In the genomic region with DNA sequence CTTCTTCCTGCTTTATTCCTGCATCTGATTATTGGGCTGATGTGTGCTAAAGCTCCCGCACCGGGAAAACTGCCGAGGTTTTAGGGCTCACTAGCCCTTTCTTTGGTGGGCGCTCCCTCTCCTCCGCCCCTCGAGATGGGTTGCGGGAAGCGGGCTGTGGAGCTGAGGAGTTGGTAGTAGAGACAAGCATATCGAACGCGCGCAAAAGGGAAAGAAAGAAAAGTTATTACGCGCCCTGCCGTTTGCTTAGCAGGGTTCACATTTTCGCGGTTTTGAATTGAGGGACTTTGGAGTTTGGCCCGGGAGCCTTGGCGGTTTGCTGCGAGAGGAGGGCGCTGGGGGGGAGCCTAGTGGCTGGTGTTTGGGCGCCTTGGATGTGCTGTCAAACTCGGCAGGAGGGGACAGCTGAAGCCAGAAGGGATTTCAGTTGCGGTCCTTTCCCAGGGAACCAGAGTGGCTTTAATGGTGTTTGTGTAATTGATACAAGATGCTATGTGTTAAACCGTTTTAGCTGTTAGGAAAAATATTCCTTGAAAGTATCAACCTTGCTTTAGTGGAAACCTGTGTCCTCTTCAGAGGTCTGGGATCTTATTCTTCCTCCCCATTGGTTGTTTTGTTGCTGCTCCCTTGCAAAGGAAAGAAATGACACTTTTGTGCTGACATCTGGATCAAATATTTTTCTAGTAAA, we compare ENCODE assay signal across 8 cellular contexts. TPM values are rescaled to one million over a fixed set of nuclear protein-coding genes. Genes with fewer than 3 reads are reported as not detected.
DNase-seq lines count a peak whose midpoint lies in the region; ATAC-seq, FAIRE-seq and TF ChIP-seq lines count a peak whose summit lies in the region.

No MANE protein-coding gene starts in this region.

- H3K27me3 ChIP-seq in HUES6 (ENCODE audit: control insufficient read depth, insufficient read depth, low read length) (peaks cover 6% of the 10 kb centered on the region), pancreas (no peaks in the 10 kb centered on the region)

- H3K9me3 Mint-ChIP-seq in activated naive CD8-positive, alpha-beta T cell treated with anti-CD3 and anti-CD28 coated beads for 36 hours = no peaks in the 10 kb centered on the region

- no peaks in the 10 kb centered on the region for H3K36me3 Mint-ChIP-seq in activated naive CD8-positive, alpha-beta T cell treated with anti-CD3 and anti-CD28 coated beads for 36 hours

- H3K4me1 Mint-ChIP-seq in activated naive CD8-positive, alpha-beta T cell treated with anti-CD3 and anti-CD28 coated beads for 36 hours = peaks cover 6% of the 10 kb centered on the region

- peak overlapping the region; percentile 82 for H3K4me3 Mint-ChIP-seq in activated naive CD8-positive, alpha-beta T cell treated with anti-CD3 and anti-CD28 coated beads for 36 hours

- no peak overlapping the region for H3K27ac Mint-ChIP-seq in activated naive CD8-positive, alpha-beta T cell treated with anti-CD3 and anti-CD28 coated beads for 36 hours

- TF ChIP-seq CTCF in pancreas (IDR thresholded peaks at IDR 0.05) = no peak

- peak; percentile 6 to 17 for ATAC-seq in left cardiac atrium
- ATAC-seq in pancreas = peak in 3 of 4 donors; percentile 3 to 19 (median 16)
- ATAC-seq in GM18870 (IDR thresholded peaks at IDR 0.05; ENCODE audit: unreplicated experiment) = no peak
- ATAC-seq in GM18867 (IDR thresholded peaks at IDR 0.05; ENCODE audit: unreplicated experiment) = no peak
- ATAC-seq in HG03135 (IDR thresholded peaks at IDR 0.05; ENCODE audit: unreplicated experiment) = no peak

- H3K27ac ChIP-seq in HUES6 (ENCODE audit: low read depth, low read length) (no peak overlapping the region), pancreas (peak overlapping the region; percentile 86 to 96 (median 92))

- H3K9me3 ChIP-seq in HUES6 (ENCODE audit: control insufficient read depth, insufficient read depth, low read depth, low read length) = no peaks in the 10 kb centered on the region
- H3K9me3 ChIP-seq in pancreas = no peaks in the 10 kb centered on the region

- FAIRE-seq in pancreas (lab: Jason Lieb, UNC) = no peak

- no peaks in the 10 kb centered on the region for H3K36me3 ChIP-seq in HUES6 (ENCODE audit: control insufficient read depth, insufficient read depth, low read length)
- H3K36me3 ChIP-seq in pancreas = no peaks in the 10 kb centered on the region

- peak; percentile 40 for DNase-seq in COR-L47 (lab: John Stamatoyannopoulos, UW)
- DNase-seq in activated naive CD8-positive, alpha-beta T cell treated with anti-CD3 and anti-CD28 coated beads for 36 hours = peak; percentile 1
- peak; percentile 61 for DNase-seq in left cardiac atrium
- peak in 5 of 6 donors; percentile 30 to 65 (median 44) for DNase-seq in pancreas

- WGBS in pancreas, 2 donors = 0% methylated on average over 25 of the region's 25 CpGs

- peak overlapping the region; percentile 79 for H3K4me3 ChIP-seq in HUES6 (ENCODE audit: low read depth, low read length)
- H3K4me3 ChIP-seq in pancreas = peak overlapping the region; percentile 65 to 95 (median 76)

- H3K9ac ChIP-seq in HUES6 (ENCODE audit: low read length) = peak overlapping the region; percentile 85

- H3K27me3 Mint-ChIP-seq in activated naive CD8-positive, alpha-beta T cell treated with anti-CD3 and anti-CD28 coated beads for 36 hours = peaks cover 75% of the 10 kb centered on the region

- intact Hi-C loops in left cardiac atrium (cut with DNase I) (loop anchor here (5.0 to 10.0 kb wide), 5 partner anchors 45 to 133 kb away; no protein-coding TSS in a partner anchor), pancreas (cut with DNase I) (no loop called here)

- 0 out of 2 replicates have a peak, but pooled peaks cover 3% of the 10 kb centered on the region for H3K4me1 ChIP-seq in HUES6 (ENCODE audit: control insufficient read depth, insufficient read depth, low read length)
- H3K4me1 ChIP-seq in pancreas = peaks cover 0 to 6% (median 3%) of the 10 kb centered on the region in 3 donors

RNA-seq across cellular contexts. Expression of gene GAB1, which starts 1.1 kb away (rescaled TPM):
- under 1 TPM; 0.24 to 0.74 TPM for total RNA-seq in activated naive CD8-positive, alpha-beta T cell treated with anti-CD3 and anti-CD28 coated beads for 36 hours
- total RNA-seq in left cardiac atrium = 10 to 100 TPM; 35.4 to 55.7 TPM
- 10 to 100 TPM in 4 of 6 donors, 1 to 10 TPM in 2; 5.8 to 21.2 (median 10.1) TPM for total RNA-seq in pancreas
- polyA plus RNA-seq in pancreas = 1 to 10 TPM; 3.0 to 3.3 TPM

Comparison
In these comparisons a context has a peak if more than half of its experiments do, and no peak if none do; other contexts are left out.
1. DNase-seq: peak in every context shown above with its lines; median percentile 61 in left cardiac atrium; 44 in pancreas; 40 in COR-L47; 1 in activated naive CD8-positive, alpha-beta T cell treated with anti-CD3 and anti-CD28 coated beads for 36 hours.
2. ATAC-seq: peak in left cardiac atrium (2 of 2) and pancreas (3 of 4); none in GM18870 (single experiment), GM18867 (single experiment) and HG03135 (single experiment).
3. intact Hi-C loops: an anchor here in left cardiac atrium (5.0 to 10.0 kb wide); none called in pancreas.